Comparison of ENCODE assay signal across 1 cellular context in the genomic region with DNA sequence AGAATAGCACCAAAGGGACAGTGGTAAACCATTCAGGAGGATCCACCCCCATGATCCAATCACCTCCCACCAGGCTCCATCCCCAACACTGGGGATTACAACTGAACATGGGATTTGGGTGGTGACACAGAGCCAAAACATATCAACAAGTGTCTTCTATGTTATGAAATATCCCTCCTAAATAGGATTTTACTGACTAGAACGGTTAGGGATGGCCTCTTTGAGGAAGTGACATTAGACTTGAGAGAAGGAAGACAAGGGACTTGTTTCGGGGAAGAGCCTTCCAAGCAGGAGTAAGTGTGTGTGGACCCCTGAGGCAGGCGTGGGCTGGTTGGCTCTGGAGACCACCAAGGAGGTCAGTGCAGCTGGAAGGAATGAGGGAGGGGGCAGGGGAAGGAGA.
TF ChIP-seq lines count a peak whose summit lies in the region.

No MANE protein-coding gene starts in this region.

TF ChIP-seq in H1, 55 proteins besides CTCF, POLR2A, EP300 and RAD21:
- TF ChIP-seq ASH2L (IDR thresholded peaks at IDR 0.05; ENCODE audit: low read length) (no peak), RNF2 (IDR thresholded peaks at IDR 0.05; ENCODE audit: borderline replicate concordance, low read depth, low read length, missing control alignments, poor library complexity, severe bottlenecking) (no peak), BRCA1 (IDR thresholded peaks at IDR 0.05; ENCODE audit: low read depth, low read length) (no peak), SP4 (IDR thresholded peaks at IDR 0.05; ENCODE audit: low read length) (no peak), ZNF274 (IDR thresholded peaks at IDR 0.05; ENCODE audit: borderline replicate concordance, extremely low read depth, low read length) (no peak), TAF7 (optimal IDR thresholded peaks at IDR 0.05; ENCODE audit: borderline replicate concordance, low read depth, low read length) (no peak), CEBPB (IDR thresholded peaks at IDR 0.05; ENCODE audit: low read depth, low read length) (no peak), BCL11A (IDR thresholded peaks at IDR 0.05; ENCODE audit: low read depth in 2 of 2, low read length in 2 of 2) (no peak), TCF12 (IDR thresholded peaks at IDR 0.05; ENCODE audit: low read depth, low read length) (no peak), KDM4A (IDR thresholded peaks at IDR 0.05; ENCODE audit: low read depth, low read length, severe bottlenecking) (no peak), SIX5 (IDR thresholded peaks at IDR 0.05; ENCODE audit: low read depth, low read length) (no peak)
- TF ChIP-seq, protein P1, sequence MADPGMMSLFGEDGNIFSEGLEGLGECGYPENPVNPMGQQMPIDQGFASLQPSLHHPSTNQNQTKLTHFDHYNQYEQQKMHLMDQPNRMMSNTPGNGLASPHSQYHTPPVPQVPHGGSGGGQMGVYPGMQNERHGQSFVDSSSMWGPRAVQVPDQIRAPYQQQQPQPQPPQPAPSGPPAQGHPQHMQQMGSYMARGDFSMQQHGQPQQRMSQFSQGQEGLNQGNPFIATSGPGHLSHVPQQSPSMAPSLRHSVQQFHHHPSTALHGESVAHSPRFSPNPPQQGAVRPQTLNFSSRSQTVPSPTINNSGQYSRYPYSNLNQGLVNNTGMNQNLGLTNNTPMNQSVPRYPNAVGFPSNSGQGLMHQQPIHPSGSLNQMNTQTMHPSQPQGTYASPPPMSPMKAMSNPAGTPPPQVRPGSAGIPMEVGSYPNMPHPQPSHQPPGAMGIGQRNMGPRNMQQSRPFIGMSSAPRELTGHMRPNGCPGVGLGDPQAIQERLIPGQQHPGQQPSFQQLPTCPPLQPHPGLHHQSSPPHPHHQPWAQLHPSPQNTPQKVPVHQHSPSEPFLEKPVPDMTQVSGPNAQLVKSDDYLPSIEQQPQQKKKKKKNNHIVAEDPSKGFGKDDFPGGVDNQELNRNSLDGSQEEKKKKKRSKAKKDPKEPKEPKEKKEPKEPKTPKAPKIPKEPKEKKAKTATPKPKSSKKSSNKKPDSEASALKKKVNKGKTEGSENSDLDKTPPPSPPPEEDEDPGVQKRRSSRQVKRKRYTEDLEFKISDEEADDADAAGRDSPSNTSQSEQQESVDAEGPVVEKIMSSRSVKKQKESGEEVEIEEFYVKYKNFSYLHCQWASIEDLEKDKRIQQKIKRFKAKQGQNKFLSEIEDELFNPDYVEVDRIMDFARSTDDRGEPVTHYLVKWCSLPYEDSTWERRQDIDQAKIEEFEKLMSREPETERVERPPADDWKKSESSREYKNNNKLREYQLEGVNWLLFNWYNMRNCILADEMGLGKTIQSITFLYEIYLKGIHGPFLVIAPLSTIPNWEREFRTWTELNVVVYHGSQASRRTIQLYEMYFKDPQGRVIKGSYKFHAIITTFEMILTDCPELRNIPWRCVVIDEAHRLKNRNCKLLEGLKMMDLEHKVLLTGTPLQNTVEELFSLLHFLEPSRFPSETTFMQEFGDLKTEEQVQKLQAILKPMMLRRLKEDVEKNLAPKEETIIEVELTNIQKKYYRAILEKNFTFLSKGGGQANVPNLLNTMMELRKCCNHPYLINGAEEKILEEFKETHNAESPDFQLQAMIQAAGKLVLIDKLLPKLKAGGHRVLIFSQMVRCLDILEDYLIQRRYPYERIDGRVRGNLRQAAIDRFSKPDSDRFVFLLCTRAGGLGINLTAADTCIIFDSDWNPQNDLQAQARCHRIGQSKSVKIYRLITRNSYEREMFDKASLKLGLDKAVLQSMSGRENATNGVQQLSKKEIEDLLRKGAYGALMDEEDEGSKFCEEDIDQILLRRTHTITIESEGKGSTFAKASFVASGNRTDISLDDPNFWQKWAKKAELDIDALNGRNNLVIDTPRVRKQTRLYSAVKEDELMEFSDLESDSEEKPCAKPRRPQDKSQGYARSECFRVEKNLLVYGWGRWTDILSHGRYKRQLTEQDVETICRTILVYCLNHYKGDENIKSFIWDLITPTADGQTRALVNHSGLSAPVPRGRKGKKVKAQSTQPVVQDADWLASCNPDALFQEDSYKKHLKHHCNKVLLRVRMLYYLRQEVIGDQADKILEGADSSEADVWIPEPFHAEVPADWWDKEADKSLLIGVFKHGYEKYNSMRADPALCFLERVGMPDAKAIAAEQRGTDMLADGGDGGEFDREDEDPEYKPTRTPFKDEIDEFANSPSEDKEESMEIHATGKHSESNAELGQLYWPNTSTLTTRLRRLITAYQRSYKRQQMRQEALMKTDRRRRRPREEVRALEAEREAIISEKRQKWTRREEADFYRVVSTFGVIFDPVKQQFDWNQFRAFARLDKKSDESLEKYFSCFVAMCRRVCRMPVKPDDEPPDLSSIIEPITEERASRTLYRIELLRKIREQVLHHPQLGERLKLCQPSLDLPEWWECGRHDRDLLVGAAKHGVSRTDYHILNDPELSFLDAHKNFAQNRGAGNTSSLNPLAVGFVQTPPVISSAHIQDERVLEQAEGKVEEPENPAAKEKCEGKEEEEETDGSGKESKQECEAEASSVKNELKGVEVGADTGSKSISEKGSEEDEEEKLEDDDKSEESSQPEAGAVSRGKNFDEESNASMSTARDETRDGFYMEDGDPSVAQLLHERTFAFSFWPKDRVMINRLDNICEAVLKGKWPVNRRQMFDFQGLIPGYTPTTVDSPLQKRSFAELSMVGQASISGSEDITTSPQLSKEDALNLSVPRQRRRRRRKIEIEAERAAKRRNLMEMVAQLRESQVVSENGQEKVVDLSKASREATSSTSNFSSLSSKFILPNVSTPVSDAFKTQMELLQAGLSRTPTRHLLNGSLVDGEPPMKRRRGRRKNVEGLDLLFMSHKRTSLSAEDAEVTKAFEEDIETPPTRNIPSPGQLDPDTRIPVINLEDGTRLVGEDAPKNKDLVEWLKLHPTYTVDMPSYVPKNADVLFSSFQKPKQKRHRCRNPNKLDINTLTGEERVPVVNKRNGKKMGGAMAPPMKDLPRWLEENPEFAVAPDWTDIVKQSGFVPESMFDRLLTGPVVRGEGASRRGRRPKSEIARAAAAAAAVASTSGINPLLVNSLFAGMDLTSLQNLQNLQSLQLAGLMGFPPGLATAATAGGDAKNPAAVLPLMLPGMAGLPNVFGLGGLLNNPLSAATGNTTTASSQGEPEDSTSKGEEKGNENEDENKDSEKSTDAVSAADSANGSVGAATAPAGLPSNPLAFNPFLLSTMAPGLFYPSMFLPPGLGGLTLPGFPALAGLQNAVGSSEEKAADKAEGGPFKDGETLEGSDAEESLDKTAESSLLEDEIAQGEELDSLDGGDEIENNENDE (IDR thresholded peaks at IDR 0.05; ENCODE audit: insufficient replicate concordance, low read length), result no peak
- TF ChIP-seq, protein P2, sequence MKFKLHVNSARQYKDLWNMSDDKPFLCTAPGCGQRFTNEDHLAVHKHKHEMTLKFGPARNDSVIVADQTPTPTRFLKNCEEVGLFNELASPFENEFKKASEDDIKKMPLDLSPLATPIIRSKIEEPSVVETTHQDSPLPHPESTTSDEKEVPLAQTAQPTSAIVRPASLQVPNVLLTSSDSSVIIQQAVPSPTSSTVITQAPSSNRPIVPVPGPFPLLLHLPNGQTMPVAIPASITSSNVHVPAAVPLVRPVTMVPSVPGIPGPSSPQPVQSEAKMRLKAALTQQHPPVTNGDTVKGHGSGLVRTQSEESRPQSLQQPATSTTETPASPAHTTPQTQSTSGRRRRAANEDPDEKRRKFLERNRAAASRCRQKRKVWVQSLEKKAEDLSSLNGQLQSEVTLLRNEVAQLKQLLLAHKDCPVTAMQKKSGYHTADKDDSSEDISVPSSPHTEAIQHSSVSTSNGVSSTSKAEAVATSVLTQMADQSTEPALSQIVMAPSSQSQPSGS (IDR thresholded peaks at IDR 0.05; ENCODE audit: low read length), result no peak
- TF ChIP-seq, protein P3, sequence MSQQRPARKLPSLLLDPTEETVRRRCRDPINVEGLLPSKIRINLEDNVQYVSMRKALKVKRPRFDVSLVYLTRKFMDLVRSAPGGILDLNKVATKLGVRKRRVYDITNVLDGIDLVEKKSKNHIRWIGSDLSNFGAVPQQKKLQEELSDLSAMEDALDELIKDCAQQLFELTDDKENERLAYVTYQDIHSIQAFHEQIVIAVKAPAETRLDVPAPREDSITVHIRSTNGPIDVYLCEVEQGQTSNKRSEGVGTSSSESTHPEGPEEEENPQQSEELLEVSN (IDR thresholded peaks at IDR 0.05), result no peak
TF ChIP-seq in H1: peak in this region for 0.
